ENCODE assay signal across 22 cellular contexts in genomic region chrX:16076834-16077233, GRCh38. TPM values are rescaled to one million over a fixed set of nuclear protein-coding genes. Genes with fewer than 3 reads are reported as not detected.
"Had no signal": no experiment of that assay in that cellular context is flagged by ENCODE, and none has a peak within 500 bp of the region (broad histone marks: within the 10 kb centered on the region; RNA-seq: fewer than 3 reads in every experiment).

No MANE protein-coding gene starts in this region.

- H3K4me1 ChIP-seq: gastroesophageal sphincter, heart left ventricle, sigmoid colon, upper lobe of right lung had no signal

- H3K27me3 ChIP-seq: gastroesophageal sphincter, sigmoid colon, upper lobe of right lung had no signal

- H3K36me3 ChIP-seq: gastroesophageal sphincter, heart left ventricle, sigmoid colon, upper lobe of right lung had no signal

- H3K27ac ChIP-seq: gastroesophageal sphincter, heart left ventricle, sigmoid colon, upper lobe of right lung had no signal

- H3K4me3 ChIP-seq: gastroesophageal sphincter, heart left ventricle, lung, sigmoid colon, upper lobe of right lung had no signal

- H3K9me3 ChIP-seq: gastroesophageal sphincter, heart left ventricle, sigmoid colon, upper lobe of right lung had no signal

- DNase-seq: activated CD4-positive, alpha-beta T cell treated with anti-CD3 and anti-CD28 coated beads for 1 hour; activated CD4-positive, alpha-beta T cell treated with anti-CD3 and anti-CD28 coated beads, Interleukin-2, amount 50 U/mL, for 1 hour; activated CD8-positive, alpha-beta T cell treated with anti-CD3 and anti-CD28 coated beads, Interleukin-2, amount 10 ng/mL, durations not matched to agents 7 days and 5 days; activated gamma-delta T cell treated with Interleukin-2 at 50 U/mL for 16 hours; activated T-cell treated with anti-CD3 and anti-CD28 coated beads, Interleukin-2, amount 50 U/mL, for 1 hour; anterior cingulate cortex; central memory CD4-positive, alpha-beta T cell; effector memory CD4-positive, alpha-beta T cell; heart left ventricle; islet precursor cell; naive thymus-derived CD8-positive, alpha-beta T cell; sigmoid colon; stimulated activated CD4-positive, alpha-beta T cell treated with anti-CD3 and anti-CD28 coated beads, Interleukin-4, amount 100 ng/mL, for 1 hour; stimulated activated naive CD4-positive, alpha-beta T cell treated with Interleukin-2 at 50 U/mL for 16 hours; T-helper 1 cell; T-helper 9 cell; upper lobe of right lung had no signal

- ATAC-seq: activated CD8-positive, alpha-beta T cell treated with anti-CD3 and anti-CD28 coated beads, Interleukin-2, amount 10 ng/mL, durations not matched to agents 7 days and 5 days; esophagus mucosa; gastroesophageal sphincter; heart left ventricle; naive thymus-derived CD8-positive, alpha-beta T cell; upper lobe of right lung had no signal

RNA-seq across cellular contexts. Expression of gene GRPR, which starts 46.5 kb away (rescaled TPM):
- total RNA-seq: activated CD8-positive, alpha-beta T cell treated with anti-CD3 and anti-CD28 coated beads, Interleukin-2, amount 10 ng/mL, durations not matched to agents 7 days and 5 days; esophagus mucosa; osteoblast; subcutaneous adipose tissue; upper lobe of right lung had no signal
